8 cellular contexts compared by ENCODE assay signal in genomic region chr17:15998031-15998574, GRCh38. TPM values are rescaled to one million over a fixed set of nuclear protein-coding genes. Genes with fewer than 3 reads are reported as not detected.
DNase-seq lines count a peak whose midpoint lies in the region; ATAC-seq and TF ChIP-seq lines count a peak whose summit lies in the region.

No MANE protein-coding gene starts in this region.

- TF ChIP-seq POLR2A in ovary (IDR thresholded peaks at IDR 0.05) = no peak

- peak overlapping the region; percentile 88; the same call in 1 of the 2 replicates for H3K9ac ChIP-seq in DND-41 (ENCODE audit: low read depth, low read length)

- 76 to 86% (median 81%) methylated on average over 4 of the region's 4 CpGs for whole genome bisulfite sequencing in ovary, 3 donors

- no peak for DNase-seq in DND-41
- peak; percentile 91 for DNase-seq in MV-4-11 (lab: John Stamatoyannopoulos, UW)
- no peak for DNase-seq in coronary artery (ENCODE audit: low spot score)
- no peak for DNase-seq in ovary
- DNase-seq in H7 = no peak
- DNase-seq in HCEC 1CT = no peak
- no peak for DNase-seq in effector memory CD4-positive, alpha-beta T cell

- peak overlapping the region in 1 of 2 experiments; percentile 90; a peak in 2 of 4 replicates for H3K4me3 ChIP-seq in DND-41 (ENCODE audit: low read depth in 1 of 2, low read length in 2 of 2)
- peak overlapping the region; percentile 89 for H3K4me3 ChIP-seq in coronary artery
- H3K4me3 ChIP-seq in ovary = peak overlapping the region; percentile 68
- H3K4me3 ChIP-seq in H7 (ENCODE audit: insufficient read depth, low read depth, low read length) = no peak overlapping the region
- no peak overlapping the region for H3K4me3 ChIP-seq in effector memory CD4-positive, alpha-beta T cell (ENCODE audit: insufficient read depth, low read depth, low read length, poor library complexity, severe bottlenecking)

- TF ChIP-seq CTCF in DND-41 (IDR thresholded peaks at IDR 0.05; ENCODE audit: borderline replicate concordance, extremely low read depth, low read length, poor library complexity, severe bottlenecking) (no peak), coronary artery (IDR thresholded peaks at IDR 0.05) (no peak), ovary (IDR thresholded peaks at IDR 0.05) (no peak)

- H3K36me3 ChIP-seq in DND-41 (ENCODE audit: insufficient read depth, low read length) = peaks cover 29% of the 10 kb centered on the region
- no peaks in the 10 kb centered on the region for H3K36me3 ChIP-seq in ovary
- H3K36me3 ChIP-seq in H7 (replicated peaks; ENCODE audit: control insufficient read depth, insufficient read depth, low read length) = peaks cover 17% of the 10 kb centered on the region
- H3K36me3 ChIP-seq in effector memory CD4-positive, alpha-beta T cell (ENCODE audit: control insufficient read depth, insufficient read depth, low read length) = peaks cover 9% of the 10 kb centered on the region

- TF ChIP-seq EP300 in ovary (IDR thresholded peaks at IDR 0.05) = no peak

- H3K9me3 ChIP-seq in DND-41 (ENCODE audit: insufficient read depth, low read length, severe bottlenecking) (no peaks in the 10 kb centered on the region), ovary (no peaks in the 10 kb centered on the region)
- H3K9me3 ChIP-seq in effector memory CD4-positive, alpha-beta T cell (ENCODE audit: control insufficient read depth, low read length) = no peaks in the 10 kb centered on the region

- H3K79me2 ChIP-seq in DND-41 (ENCODE audit: insufficient read depth, low read length) = peaks cover 45% of the 10 kb centered on the region

- peak overlapping the region; percentile 78 for H3K4me2 ChIP-seq in DND-41 (ENCODE audit: insufficient read depth, low read length)

- H3K4me1 ChIP-seq in DND-41 (ENCODE audit: insufficient read depth, low read length) (peaks cover 39% of the 10 kb centered on the region), ovary (ENCODE audit: insufficient read depth) (peaks cover 10% of the 10 kb centered on the region)
- H3K4me1 ChIP-seq in effector memory CD4-positive, alpha-beta T cell (ENCODE audit: control insufficient read depth, insufficient read depth, low read length, poor library complexity, severe bottlenecking) = peaks cover 17% of the 10 kb centered on the region

- H2AFZ ChIP-seq in DND-41 (ENCODE audit: low read depth, low read length) = peak overlapping the region; percentile 58; the same call in 1 of the 2 replicates

- ATAC-seq in DND-41 (ENCODE audit: insufficient read depth, low read depth) = no peak
- no peak for ATAC-seq in GM19324 (IDR thresholded peaks at IDR 0.05; ENCODE audit: low FRiP score, unreplicated experiment)

- no peak overlapping the region for H3K27ac ChIP-seq in DND-41 (ENCODE audit: low read length)
- H3K27ac ChIP-seq in coronary artery = no peak overlapping the region
- H3K27ac ChIP-seq in ovary = peak overlapping the region in 1 of 2 donors; percentile 98
- no peak overlapping the region for H3K27ac ChIP-seq in effector memory CD4-positive, alpha-beta T cell (ENCODE audit: insufficient read depth, low read length, poor library complexity, severe bottlenecking)

- peaks cover 14% of the 10 kb centered on the region; the same call in 1 of the 2 replicates for H4K20me1 ChIP-seq in DND-41 (ENCODE audit: insufficient read depth, low read length)

- H3K27me3 ChIP-seq in DND-41 (ENCODE audit: insufficient read depth, low read length, poor library complexity) (no peaks in the 10 kb centered on the region), ovary (no peaks in the 10 kb centered on the region), H7 (ENCODE audit: control insufficient read depth, insufficient read depth, low read length) (no peaks in the 10 kb centered on the region)
- no peaks in the 10 kb centered on the region for H3K27me3 ChIP-seq in effector memory CD4-positive, alpha-beta T cell (replicated peaks; ENCODE audit: control insufficient read depth, insufficient read depth, low read length, poor library complexity, severe bottlenecking)

- intact Hi-C loops in ovary (cut with DNase I) = no loop called here

RNA-seq across cellular contexts. Expression of gene ZSWIM7, which starts 1.4 kb away (rescaled TPM):
- total RNA-seq in ovary = 10 to 100 TPM; 14.4 to 36.2 (median 23.4) TPM
- polyA plus RNA-seq in ovary = 10 to 100 TPM; 34.7 to 62.5 TPM
- 17.3 and 22.0 TPM in 2 replicates for total RNA-seq in H7 (2014; rRNA removed; shearing (Covaris generic))

RNA-seq across cellular contexts. Expression of gene TTC19, which starts 1.5 kb away (rescaled TPM):
- 10 to 100 TPM; 28.4 to 80.0 (median 34.3) TPM for total RNA-seq in ovary
- polyA plus RNA-seq in ovary = 10 to 100 TPM; 19.2 to 32.4 TPM
- total RNA-seq in H7 (2014; rRNA removed; shearing (Covaris generic)) = 43.1 and 56.9 TPM in 2 replicates

RNA-seq across cellular contexts. Expression of gene ADORA2B, which starts 53.2 kb away (rescaled TPM):
- total RNA-seq in ovary = 1 to 10 TPM in 1 of 7 donors, under 1 TPM in 3, not detected in 3; 0.13 to 1.0 (median 0.28) TPM
- polyA plus RNA-seq in ovary = under 1 TPM; 0.06 to 0.72 TPM
- total RNA-seq in H7 (2014; rRNA removed; shearing (Covaris generic)) = 3.9 and 4.6 TPM in 2 replicates

Comparison
In these comparisons a context has a peak if more than half of its experiments do, and no peak if none do; other contexts are left out.
1. H3K4me3 ChIP-seq: peak in coronary artery (single experiment) and ovary (single experiment); none in H7 (single experiment) and effector memory CD4-positive, alpha-beta T cell (single experiment).